In genomic region chr11:112795142-112795815, GRCh38 we compare ENCODE assay signal across 8 cellular contexts.
DNase-seq lines count a peak whose midpoint lies in the region; ATAC-seq lines count a peak whose summit lies in the region.

No MANE protein-coding gene starts in this region.

- CTCF ChIA-PET in activated CD4-positive, alpha-beta T cell treated with anti-CD3 and anti-CD28 coated beads, Interleukin-2, amount 10 ng/mL, durations not matched to agents 7 days and 5 days (lab: Charles Lee): interaction anchor here (0.9 kb wide), 1 partner anchor 12 kb away, joined by 3 read pairs; no protein-coding TSS in a partner anchor

- no peaks in the 10 kb centered on the region for H3K9me3 Mint-ChIP-seq in activated CD4-positive, alpha-beta T cell treated with anti-CD3 and anti-CD28 coated beads, Interleukin-2, amount 10 ng/mL, durations not matched to agents 7 days and 5 days

- no peak overlapping the region for H3K4me3 Mint-ChIP-seq in activated CD4-positive, alpha-beta T cell treated with anti-CD3 and anti-CD28 coated beads, Interleukin-2, amount 10 ng/mL, durations not matched to agents 7 days and 5 days

- H3K4me1 Mint-ChIP-seq in activated CD4-positive, alpha-beta T cell treated with anti-CD3 and anti-CD28 coated beads, Interleukin-2, amount 10 ng/mL, durations not matched to agents 7 days and 5 days: peaks cover 13% of the 10 kb centered on the region

- peaks cover 2% of the 10 kb centered on the region for H3K27me3 Mint-ChIP-seq in activated CD4-positive, alpha-beta T cell treated with anti-CD3 and anti-CD28 coated beads, Interleukin-2, amount 10 ng/mL, durations not matched to agents 7 days and 5 days

- H3K4me3 ChIP-seq in MG63: no peak overlapping the region

- POLR2A ChIA-PET in activated CD4-positive, alpha-beta T cell treated with anti-CD3 and anti-CD28 coated beads, Interleukin-2, amount 10 ng/mL, durations not matched to agents 7 days and 5 days (lab: Charles Lee): no interaction called here

- peak; percentile 65 for ATAC-seq in left ventricle myocardium superior

- peaks cover 9% of the 10 kb centered on the region for H3K9me3 ChIP-seq in MG63

- intact Hi-C loops in left ventricle myocardium superior (cut with micrococcal nuclease): loop anchor here (10.0 kb wide), 1 partner anchor 210 kb away; no protein-coding TSS in a partner anchor

- H3K27ac Mint-ChIP-seq in activated CD4-positive, alpha-beta T cell treated with anti-CD3 and anti-CD28 coated beads, Interleukin-2, amount 10 ng/mL, durations not matched to agents 7 days and 5 days: no peak overlapping the region

- no peaks in the 10 kb centered on the region for H3K36me3 ChIP-seq in MG63

- H3K27me3 ChIP-seq in MG63: no peaks in the 10 kb centered on the region

- peak; percentile 1 to 7 for DNase-seq in stimulated activated CD4-positive, alpha-beta T cell treated with anti-CD3 and anti-CD28 coated beads, Interleukin-4, amount 100 ng/mL, for 48 hours (ENCODE audit: low read depth in 2 of 2)
- no peak for DNase-seq in stimulated activated CD4-positive, alpha-beta T cell treated with anti-CD3 and anti-CD28 coated beads, Interleukin-1b, Interleukin-23, amount 100 ng/mL, for 48 hours
- peak; percentile 53 for DNase-seq in MG63
- peak; percentile 50 for DNase-seq in activated CD4-positive, alpha-beta T cell treated with anti-CD3 and anti-CD28 coated beads, Interleukin-2, amount 10 ng/mL, durations not matched to agents 7 days and 5 days
- DNase-seq in left ventricle myocardium superior: peak; percentile 61
- DNase-seq in superior temporal gyrus (ENCODE audit: extremely low spot score): peak; percentile 52
- DNase-seq in activated effector memory CD4-positive, alpha-beta T cell treated with anti-CD3 and anti-CD28 coated beads, Interleukin-2, amount 50 U/mL, for 16 hours: no peak
- no peak for DNase-seq in ureter (ENCODE audit: low spot score)

- H3K36me3 Mint-ChIP-seq in activated CD4-positive, alpha-beta T cell treated with anti-CD3 and anti-CD28 coated beads, Interleukin-2, amount 10 ng/mL, durations not matched to agents 7 days and 5 days (ENCODE audit: low read depth): no peaks in the 10 kb centered on the region

Comparison
In these comparisons a context has a peak if more than half of its experiments do, and no peak if none do; other contexts are left out.
1. DNase-seq: peak in stimulated activated CD4-positive, alpha-beta T cell treated with anti-CD3 and anti-CD28 coated beads, Interleukin-4, amount 100 ng/mL, for 48 hours (2 of 2), MG63 (single experiment), activated CD4-positive, alpha-beta T cell treated with anti-CD3 and anti-CD28 coated beads, Interleukin-2, amount 10 ng/mL, durations not matched to agents 7 days and 5 days (single experiment), left ventricle myocardium superior (single experiment) and superior temporal gyrus (single experiment); none in stimulated activated CD4-positive, alpha-beta T cell treated with anti-CD3 and anti-CD28 coated beads, Interleukin-1b, Interleukin-23, amount 100 ng/mL, for 48 hours (single experiment), activated effector memory CD4-positive, alpha-beta T cell treated with anti-CD3 and anti-CD28 coated beads, Interleukin-2, amount 50 U/mL, for 16 hours (single experiment) and ureter (single experiment).